8 cellular contexts compared by ENCODE assay signal in genomic region chr22:42091446-42091764, GRCh38. TPM values are rescaled to one million over a fixed set of nuclear protein-coding genes. Genes with fewer than 3 reads are reported as not detected.
DNase-seq lines count a peak whose midpoint lies in the region; ATAC-seq and TF ChIP-seq lines count a peak whose summit lies in the region.

No MANE protein-coding gene starts in this region.

- no peak for DNase-seq in BJ (ENCODE audit: low read depth)
- peak; percentile 6 for DNase-seq in LNCaP clone FGC (ENCODE audit: low read depth)
- DNase-seq in coronary artery (ENCODE audit: low spot score) = peak; percentile 74
- no peak for DNase-seq in natural killer cell
- no peak for DNase-seq in AG20443 (ENCODE audit: low spot score)
- DNase-seq in middle frontal gyrus (ENCODE audit: extremely low spot score, low spot score) = no peak
- no peak for DNase-seq in stimulated activated CD4-positive, alpha-beta T cell treated with anti-CD3 and anti-CD28 coated beads, Interleukin-2, amount 100 ng/mL, for 48 hours

- no peak for TF ChIP-seq CTCF in BJ (IDR thresholded peaks at IDR 0.05; ENCODE audit: insufficient read depth, low read depth, low read length)
- TF ChIP-seq CTCF in LNCaP clone FGC (IDR thresholded peaks at IDR 0.05; ENCODE audit: control insufficient read depth, extremely low read depth, insufficient read depth) = no peak
- TF ChIP-seq CTCF in coronary artery (IDR thresholded peaks at IDR 0.05) = no peak
- no peak for TF ChIP-seq CTCF in natural killer cell (IDR thresholded peaks at IDR 0.05)

- no peaks in the 10 kb centered on the region for H3K27me3 Mint-ChIP-seq in natural killer cell (ENCODE audit: low read depth in 2 of 2)

- H3K9me3 Mint-ChIP-seq in natural killer cell = no peaks in the 10 kb centered on the region

- H3K4me3 ChIP-seq in BJ (ENCODE audit: low read depth, low read length) (peak overlapping the region; percentile 50), LNCaP clone FGC (ENCODE audit: low read depth, low read length) (peak overlapping the region; percentile 85), coronary artery (peak overlapping the region; percentile 87)

- CTCF ChIA-PET in BJ (lab: Yijun Ruan, JAX) = interaction anchor here (0.9 to 5.1 kb wide), 20 partner anchors 9 to 382 kb away, joined by 3 to 46 read pairs (median 5); partner anchors contain the start of genes NFAM1 and SMDT1

- POLR2A ChIA-PET in BJ (lab: Charles Lee) = no interaction called here

- H3K4me3 Mint-ChIP-seq in natural killer cell = peak overlapping the region; percentile 97

- H3K27ac Mint-ChIP-seq in natural killer cell = peak overlapping the region; percentile 98 to 99

- intact Hi-C loops in natural killer cell (cut with micrococcal nuclease) = loop anchor here (5.0 to 10.0 kb wide), 2 partner anchors 113 to 276 kb away; no protein-coding TSS in a partner anchor

- no peaks in the 10 kb centered on the region for H3K36me3 Mint-ChIP-seq in natural killer cell

- peaks cover 22 to 31% of the 10 kb centered on the region in 2 donors for H3K4me1 Mint-ChIP-seq in natural killer cell

- no peaks in the 10 kb centered on the region for H3K27me3 ChIP-seq in BJ (ENCODE audit: control insufficient read depth, insufficient read depth, low read length)

- no peaks in the 10 kb centered on the region; the same call in 1 of the 2 replicates for H3K36me3 ChIP-seq in BJ (ENCODE audit: control insufficient read depth, insufficient read depth, low read length)

- peak overlapping the region; percentile 85 to 96 for H3K27ac ChIP-seq in coronary artery

- no peak for ATAC-seq in natural killer cell
- ATAC-seq in HG03378 (IDR thresholded peaks at IDR 0.05; ENCODE audit: unreplicated experiment) = no peak

RNA-seq across cellular contexts. Expression of gene NDUFA6, which starts 0.8 kb away (rescaled TPM):
- 76.0 and 85.6 TPM in 2 replicates for polyA plus RNA-seq in BJ (2011; rRNA removed)
- 13.2 and 20.6 TPM in 2 replicates for polyA minus RNA-seq in BJ (2011; rRNA and poly(A)+ RNA removed)
- total RNA-seq in natural killer cell = 10 to 100 TPM; 50.4 to 69.7 (median 63.8) TPM

RNA-seq across cellular contexts. Expression of gene SMDT1, which starts 11.9 kb away (rescaled TPM):
- polyA plus RNA-seq in BJ (2011; rRNA removed) = 32.3 and 35.7 TPM in 2 replicates
- 3.6 and 10.9 TPM in 2 replicates for polyA minus RNA-seq in BJ (2011; rRNA and poly(A)+ RNA removed)
- 10 to 100 TPM; 37.7 to 51.0 (median 45.1) TPM for total RNA-seq in natural killer cell

RNA-seq across cellular contexts. Expression of gene PHETA2, which starts 17.4 kb away (rescaled TPM):
- polyA plus RNA-seq in BJ (2011; rRNA removed) = 20.1 and 27.4 TPM in 2 replicates
- polyA minus RNA-seq in BJ (2011; rRNA and poly(A)+ RNA removed) = 7.4 and 10.4 TPM in 2 replicates
- total RNA-seq in natural killer cell = 1 to 10 TPM; 1.2 to 2.3 (median 1.8) TPM

RNA-seq across cellular contexts. Expression of gene NAGA, which starts 20.8 kb away (rescaled TPM):
- 41.4 and 68.4 TPM in 2 replicates for polyA plus RNA-seq in BJ (2011; rRNA removed)
- 32.8 and 40.9 TPM in 2 replicates for polyA minus RNA-seq in BJ (2011; rRNA and poly(A)+ RNA removed)
- total RNA-seq in natural killer cell = 10 to 100 TPM; 12.8 to 15.7 (median 14.2) TPM

RNA-seq across cellular contexts. Expression of gene CYP2D6, which starts 39.2 kb away (rescaled TPM):
- 0.54 and 0.77 TPM in 2 replicates for polyA plus RNA-seq in BJ (2011; rRNA removed)
- 0.14 TPM in 1 of 2 replicates, not detected in the other for polyA minus RNA-seq in BJ (2011; rRNA and poly(A)+ RNA removed)
- 1 to 10 TPM; 3.8 to 5.5 (median 3.9) TPM for total RNA-seq in natural killer cell

Comparison
In these comparisons a context has a peak if more than half of its experiments do, and no peak if none do; other contexts are left out.
1. DNase-seq: peak in LNCaP clone FGC (single experiment) and coronary artery (single experiment); none in BJ (single experiment), natural killer cell (single experiment), AG20443 (single experiment), middle frontal gyrus (single experiment) and stimulated activated CD4-positive, alpha-beta T cell treated with anti-CD3 and anti-CD28 coated beads, Interleukin-2, amount 100 ng/mL, for 48 hours (0 of 2).
2. Peak in every context shown above with its lines, with median percentiles within 50 percentile points of each other: H3K4me3 ChIP-seq.